Comparison of ENCODE assay signal across 24 cellular contexts in genomic region chr2:205911306-205911705, GRCh38.
DNase-seq lines count a peak whose midpoint lies in the region; TF ChIP-seq lines count a peak whose summit lies in the region.
"Had no signal": no experiment of that assay in that cellular context is flagged by ENCODE, and none has a peak within 500 bp of the region (broad histone marks: within the 10 kb centered on the region; RNA-seq: fewer than 3 reads in every experiment).

No MANE protein-coding gene starts in this region.

- TF ChIP-seq CTCF in WERI-Rb-1 (IDR thresholded peaks at IDR 0.05; ENCODE audit: low read depth, low read length), result no peak
- no peak for TF ChIP-seq CTCF in tibial nerve (IDR thresholded peaks at IDR 0.05)
- TF ChIP-seq CTCF in GM20000 (IDR thresholded peaks at IDR 0.05; ENCODE audit: extremely low read depth, missing control alignments), result no peak

- H3K18ac ChIP-seq in mesendoderm (ENCODE audit: low read length), result no peak overlapping the region

- H3K27ac Mint-ChIP-seq in activated CD4-positive, alpha-beta T cell treated with anti-CD3 and anti-CD28 coated beads, Interleukin-2, amount 10 ng/mL, durations not matched to agents 24 days and 14 days, result no peak overlapping the region
- H3K27ac Mint-ChIP-seq: CD14-positive monocyte; CD4-positive, alpha-beta memory T cell; CD4-positive, CD25-positive, alpha-beta regulatory T cell; CD8-positive, alpha-beta memory T cell had no signal

- intact Hi-C loops in activated CD4-positive, alpha-beta T cell treated with anti-CD3 and anti-CD28 coated beads, Interleukin-2, amount 10 ng/mL, durations not matched to agents 24 days and 14 days (cut with micrococcal nuclease), result no loop called here

- H3K27me3 Mint-ChIP-seq in activated CD4-positive, alpha-beta T cell treated with anti-CD3 and anti-CD28 coated beads, Interleukin-2, amount 10 ng/mL, durations not matched to agents 24 days and 14 days, result peaks cover 8% of the 10 kb centered on the region

- DNase-seq in NCI-H82 treated with DMSO at 0.1 percent for 48 hours (lab: John Stamatoyannopoulos, UW; ENCODE audit: unreplicated experiment), result peak; percentile 68
- peak; percentile 69 for DNase-seq in WERI-Rb-1
- peak; percentile 68 for DNase-seq in mesendoderm
- no peak for DNase-seq in tibial nerve (ENCODE audit: low spot score in 2 of 2)
- DNase-seq in GM20000 (ENCODE audit: low spot score), result no peak
- DNase-seq in midbrain (lab: John Stamatoyannopoulos, UW), result no peak
- DNase-seq in activated CD4-positive, alpha-beta T cell treated with anti-CD3 and anti-CD28 coated beads, Interleukin-2, amount 10 ng/mL, durations not matched to agents 24 days and 14 days, result no peak
- DNase-seq: 8988T; ACHN; BE2C; C1 segment of cervical spinal cord; CD4-positive, alpha-beta memory T cell; CD4-positive, CD25-positive, alpha-beta regulatory T cell; CD8-positive, alpha-beta memory T cell; COR-L47; DMS 273 treated with DMSO at 0.1 percent for 48 hours; DMS153; DMS53; DMS79; DND-41; EL; GDM1 had no signal

- no peaks in the 10 kb centered on the region for H3K79me2 ChIP-seq in mesendoderm (ENCODE audit: control insufficient read depth, insufficient read depth, low read length)

- no peak overlapping the region for H4K5ac ChIP-seq in mesendoderm (ENCODE audit: low read length)

- H2BK5ac ChIP-seq in mesendoderm (ENCODE audit: low read length), result no peak overlapping the region

- no peak overlapping the region for H2BK120ac ChIP-seq in mesendoderm (ENCODE audit: low read depth, low read length)

- no CpG with 5 or more reads among the region's 2 CpGs for WGBS in mesendoderm (ENCODE audit: extremely low coverage, insufficient coverage, low lambda C conversion rate)
- WGBS in tibial nerve, 2 donors, result 97 to 98% methylated on average over 2 of the region's 2 CpGs

- H3K36me3 ChIP-seq in WERI-Rb-1, result no peaks in the 10 kb centered on the region
- H3K36me3 ChIP-seq in mesendoderm (ENCODE audit: control insufficient read depth, insufficient read depth, low read length), result no peaks in the 10 kb centered on the region
- no peaks in the 10 kb centered on the region for H3K36me3 ChIP-seq in tibial nerve
- H3K36me3 ChIP-seq: BE2C, BLaER1 had no signal

- no peak overlapping the region for H3K4me3 Mint-ChIP-seq in activated CD4-positive, alpha-beta T cell treated with anti-CD3 and anti-CD28 coated beads, Interleukin-2, amount 10 ng/mL, durations not matched to agents 24 days and 14 days
- H3K4me3 Mint-ChIP-seq: CD14-positive monocyte; CD4-positive, alpha-beta memory T cell; CD4-positive, CD25-positive, alpha-beta regulatory T cell; CD8-positive, alpha-beta memory T cell had no signal

- no peak overlapping the region for H3K23ac ChIP-seq in mesendoderm (ENCODE audit: low read length)

- H3K9ac ChIP-seq in mesendoderm (ENCODE audit: low read length), result no peak overlapping the region
- H3K9ac ChIP-seq: BLaER1 had no signal

- H2BK15ac ChIP-seq in mesendoderm (replicated peaks; ENCODE audit: low read depth), result no peak overlapping the region

- H3K4me3 ChIP-seq in WERI-Rb-1 (ENCODE audit: low read depth, low read length) (no peak overlapping the region), mesendoderm (ENCODE audit: low read length) (no peak overlapping the region), tibial nerve (no peak overlapping the region)
- H3K4me3 ChIP-seq: BLaER1 had no signal

- H3K4me1 ChIP-seq in mesendoderm (ENCODE audit: control insufficient read depth, low read depth, low read length), result no peaks in the 10 kb centered on the region
- peaks cover 0 to 14% (median 0%) of the 10 kb centered on the region in 4 donors for H3K4me1 ChIP-seq in tibial nerve
- H3K4me1 ChIP-seq: BE2C had no signal

- H3K9me3 ChIP-seq in WERI-Rb-1 (ENCODE audit: severe bottlenecking) (peaks cover 7% of the 10 kb centered on the region), tibial nerve (peaks cover 0 to 3% (median 0%) of the 10 kb centered on the region in 4 donors)
- H3K9me3 ChIP-seq: BE2C had no signal

- TF ChIP-seq POLR2A in tibial nerve (IDR thresholded peaks at IDR 0.05), result no peak

- H3K4ac ChIP-seq in mesendoderm (ENCODE audit: low read depth, low read length), result no peak overlapping the region

- no peaks in the 10 kb centered on the region for H3K79me1 ChIP-seq in mesendoderm (ENCODE audit: low read length)

- no peak overlapping the region for H2AK5ac ChIP-seq in mesendoderm (ENCODE audit: low read length)

- no peaks in the 10 kb centered on the region for H3K36me3 Mint-ChIP-seq in activated CD4-positive, alpha-beta T cell treated with anti-CD3 and anti-CD28 coated beads, Interleukin-2, amount 10 ng/mL, durations not matched to agents 24 days and 14 days (ENCODE audit: low read depth)
- H3K36me3 Mint-ChIP-seq: CD14-positive monocyte; CD4-positive, alpha-beta memory T cell; CD4-positive, CD25-positive, alpha-beta regulatory T cell; CD8-positive, alpha-beta memory T cell had no signal

- H3K4me1 Mint-ChIP-seq in activated CD4-positive, alpha-beta T cell treated with anti-CD3 and anti-CD28 coated beads, Interleukin-2, amount 10 ng/mL, durations not matched to agents 24 days and 14 days, result no peaks in the 10 kb centered on the region
- H3K4me1 Mint-ChIP-seq: CD14-positive monocyte; CD4-positive, alpha-beta memory T cell; CD4-positive, CD25-positive, alpha-beta regulatory T cell; CD8-positive, alpha-beta memory T cell had no signal

- H3K4me2 ChIP-seq in mesendoderm (ENCODE audit: low read length), result no peak overlapping the region
- H3K4me2 ChIP-seq: BLaER1 had no signal

- no peak overlapping the region for H3K27ac ChIP-seq in WERI-Rb-1
- H3K27ac ChIP-seq in mesendoderm (ENCODE audit: low read depth, low read length), result no peak overlapping the region
- no peak overlapping the region for H3K27ac ChIP-seq in tibial nerve
- H3K27ac ChIP-seq: BLaER1 had no signal

- H3K9me3 Mint-ChIP-seq in activated CD4-positive, alpha-beta T cell treated with anti-CD3 and anti-CD28 coated beads, Interleukin-2, amount 10 ng/mL, durations not matched to agents 24 days and 14 days, result no peaks in the 10 kb centered on the region
- H3K9me3 Mint-ChIP-seq: CD4-positive, alpha-beta memory T cell; CD8-positive, alpha-beta memory T cell had no signal

- H3K27me3 ChIP-seq in WERI-Rb-1 (ENCODE audit: insufficient read depth, low read depth, severe bottlenecking) (peaks cover 16% of the 10 kb centered on the region), mesendoderm (ENCODE audit: insufficient read depth, low read length, poor library complexity) (no peaks in the 10 kb centered on the region), tibial nerve (peaks cover 0 to 3% of the 10 kb centered on the region in 2 donors)
- H3K27me3 ChIP-seq: BE2C, BLaER1 had no signal

- H3K56ac ChIP-seq in mesendoderm (ENCODE audit: low read length), result no peak overlapping the region

- TF ChIP-seq EP300 in tibial nerve (IDR thresholded peaks at IDR 0.05), result no peak

- no peak overlapping the region for H4K8ac ChIP-seq in mesendoderm (ENCODE audit: low read depth, low read length)

Comparison
In these comparisons a context has a peak if more than half of its experiments do, and no peak if none do; other contexts are left out.
1. DNase-seq: peak in NCI-H82 treated with DMSO at 0.1 percent for 48 hours (single experiment), WERI-Rb-1 (single experiment) and mesendoderm (single experiment); none in tibial nerve (0 of 2), GM20000 (single experiment), midbrain (single experiment) and activated CD4-positive, alpha-beta T cell treated with anti-CD3 and anti-CD28 coated beads, Interleukin-2, amount 10 ng/mL, durations not matched to agents 24 days and 14 days (single experiment).